In the genomic region with DNA sequence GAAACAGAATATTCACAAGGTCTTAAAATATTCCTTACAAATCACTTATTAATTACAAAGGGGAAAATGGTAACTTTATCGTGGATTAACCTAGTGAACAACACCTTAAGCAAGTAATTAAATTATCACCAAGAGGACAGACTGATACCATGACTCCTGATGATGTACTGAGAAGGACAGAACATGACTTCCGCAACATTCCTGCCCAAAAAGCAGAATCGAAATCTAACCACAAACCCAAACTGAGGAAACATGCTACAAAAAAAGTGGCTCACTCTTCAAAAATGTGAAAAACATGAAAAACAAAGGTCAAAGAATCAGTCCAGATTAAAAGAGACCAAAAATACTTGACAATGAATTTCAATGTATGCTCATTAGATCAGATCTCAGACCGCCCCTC, we compare ENCODE assay signal across 17 cellular contexts.
"Had no signal": no experiment of that assay in that cellular context is flagged by ENCODE, and none has a peak within 500 bp of the region (broad histone marks: within the 10 kb centered on the region; RNA-seq: fewer than 3 reads in every experiment).

No MANE protein-coding gene starts in this region.

- H3K27ac ChIP-seq: epithelial cell of prostate, hepatocyte, WERI-Rb-1 had no signal

- H3K4me1 Mint-ChIP-seq: activated naive CD8-positive, alpha-beta T cell treated with anti-CD3 and anti-CD28 coated beads, Interleukin-2, amount 50 U/mL, for 24 hours had no signal

- DNase-seq: activated CD4-positive, alpha-beta T cell treated with anti-CD3 and anti-CD28 coated beads for 48 hours; activated CD8-positive, alpha-beta T cell treated with anti-CD3 and anti-CD28 coated beads, Interleukin-2, amount 10 ng/mL, durations not matched to agents 7 days and 5 days; activated naive CD4-positive, alpha-beta T cell treated with Interleukin-2 at 50 U/mL for 16 hours; activated naive CD8-positive, alpha-beta T cell treated with anti-CD3 and anti-CD28 coated beads, Interleukin-2, amount 50 U/mL, for 24 hours; caudate nucleus; cortex of kidney; effector memory CD8-positive, alpha-beta T cell; left ventricle myocardium superior; mesendoderm; nephron progenitor cell; stimulated activated CD4-positive, alpha-beta T cell treated with anti-CD3 and anti-CD28 coated beads, Interleukin-12 subunit alpha, Interleukin-12 subunit beta, amount 100 ng/mL, for 4 hours; stimulated activated CD4-positive, alpha-beta T cell treated with anti-CD3 and anti-CD28 coated beads, Interleukin-2, amount 100 ng/mL, for 48 hours; WERI-Rb-1 had no signal

- ATAC-seq: activated CD8-positive, alpha-beta T cell treated with anti-CD3 and anti-CD28 coated beads, Interleukin-2, amount 10 ng/mL, durations not matched to agents 7 days and 5 days; activated naive CD8-positive, alpha-beta T cell treated with anti-CD3 and anti-CD28 coated beads, Interleukin-2, amount 50 U/mL, for 24 hours; effector memory CD8-positive, alpha-beta T cell; left ventricle myocardium superior; sciatic nerve had no signal

- H3K27me3 Mint-ChIP-seq: activated naive CD8-positive, alpha-beta T cell treated with anti-CD3 and anti-CD28 coated beads, Interleukin-2, amount 50 U/mL, for 24 hours; effector memory CD8-positive, alpha-beta T cell; stimulated activated naive CD8-positive, alpha-beta T cell treated with anti-CD3 and anti-CD28 coated beads, Interleukin-15, Interleukin-2, amounts not matched to agents 100 ng/mL and 50 ng/mL, for 24 hours had no signal

- H3K27ac Mint-ChIP-seq: activated CD8-positive, alpha-beta T cell treated with anti-CD3 and anti-CD28 coated beads, Interleukin-2, amount 10 ng/mL, durations not matched to agents 7 days and 5 days; activated naive CD8-positive, alpha-beta T cell treated with anti-CD3 and anti-CD28 coated beads, Interleukin-2, amount 50 U/mL, for 24 hours; nephron progenitor cell; stimulated activated naive CD8-positive, alpha-beta T cell treated with anti-CD3 and anti-CD28 coated beads, Interleukin-15, Interleukin-2, amounts not matched to agents 100 ng/mL and 50 ng/mL, for 24 hours had no signal

- H3K9me3 Mint-ChIP-seq: activated naive CD8-positive, alpha-beta T cell treated with anti-CD3 and anti-CD28 coated beads, Interleukin-2, amount 50 U/mL, for 24 hours; effector memory CD8-positive, alpha-beta T cell; nephron progenitor cell; stimulated activated naive CD8-positive, alpha-beta T cell treated with anti-CD3 and anti-CD28 coated beads, Interleukin-15, Interleukin-2, amounts not matched to agents 100 ng/mL and 50 ng/mL, for 24 hours had no signal

- H3K4me3 ChIP-seq: hepatocyte had no signal

- H3K4me3 Mint-ChIP-seq: activated CD8-positive, alpha-beta T cell treated with anti-CD3 and anti-CD28 coated beads, Interleukin-2, amount 10 ng/mL, durations not matched to agents 7 days and 5 days; activated naive CD8-positive, alpha-beta T cell treated with anti-CD3 and anti-CD28 coated beads, Interleukin-2, amount 50 U/mL, for 24 hours; effector memory CD8-positive, alpha-beta T cell; nephron progenitor cell; stimulated activated naive CD8-positive, alpha-beta T cell treated with anti-CD3 and anti-CD28 coated beads, Interleukin-15, Interleukin-2, amounts not matched to agents 100 ng/mL and 50 ng/mL, for 24 hours had no signal
